ENCODE assay signal across 8 cellular contexts in the genomic region with DNA sequence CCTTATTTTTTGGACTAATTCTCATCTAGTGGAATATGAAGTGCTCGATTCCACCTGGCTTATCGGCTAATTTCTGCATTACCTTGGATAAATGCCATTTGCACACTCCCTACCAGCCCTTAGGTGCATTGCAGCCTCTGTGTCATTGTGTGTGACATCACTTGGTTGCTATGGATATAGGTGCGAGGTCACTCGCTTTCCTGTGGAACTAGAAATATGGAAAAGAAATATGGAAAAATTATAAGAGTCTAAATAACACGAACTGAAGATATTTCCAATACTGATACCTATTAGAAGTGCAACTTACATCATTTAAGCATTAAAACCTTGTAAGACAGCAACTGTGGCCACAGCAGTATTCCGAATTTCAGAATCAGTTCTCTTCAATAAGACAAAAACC. TPM values are rescaled to one million over a fixed set of nuclear protein-coding genes. Genes with fewer than 3 reads are reported as not detected.
A peak's percentile ranks its signal among the peaks of the same experiment; 100 is the strongest.
DNase-seq lines count a peak whose midpoint lies in the region; ATAC-seq, FAIRE-seq and TF ChIP-seq lines count a peak whose summit lies in the region.

No MANE protein-coding gene starts in this region.

- dilution Hi-C loops in endothelial cell of umbilical vein (cut with MboI; ENCODE audit: extremely low pct_ligation_motif_present, low sequenced_read_pairs): no loop called here

- intact Hi-C loops in heart left ventricle (cut with DNase I): loop anchor here in 3 of 10 donors (2.0 to 5.0 kb wide), 3 partner anchors 34 to 35 kb away; no protein-coding TSS in a partner anchor
- intact Hi-C loops in left ventricle myocardium superior (cut with micrococcal nuclease): no loop called here
- intact Hi-C loops in endothelial cell of umbilical vein (cut with micrococcal nuclease): no loop called here
- intact Hi-C loops in ovary (cut with DNase I): loop anchor here in 2 of 4 donors (5.0 to 10.0 kb wide), 3 partner anchors 35 to 58 kb away; no protein-coding TSS in a partner anchor

- peak overlapping the region; percentile 96 for H3K9ac ChIP-seq in endothelial cell of umbilical vein (replicated peaks; ENCODE audit: extremely low read depth, insufficient read depth, low read length)

- H3K4me2 ChIP-seq in endothelial cell of umbilical vein (ENCODE audit: insufficient read depth, low read length): peak overlapping the region; percentile 96

- no peak for DNase-seq in heart left ventricle
- no peak for DNase-seq in left ventricle myocardium superior
- peak; percentile 35 for DNase-seq in OCI-M1 (lab: John Stamatoyannopoulos, UW)
- DNase-seq in endothelial cell of umbilical vein (ENCODE audit: low read depth, low spot score): peak; percentile 59
- no peak for DNase-seq in ovary
- DNase-seq in AG08395 (ENCODE audit: low spot score): no peak
- DNase-seq in GM12892 (ENCODE audit: insufficient read length): no peak

- H4K20me1 ChIP-seq in endothelial cell of umbilical vein (replicated peaks; ENCODE audit: control insufficient read depth, extremely low read depth, insufficient read depth, low read length): peaks cover 28% of the 10 kb centered on the region

- H3K9me3 ChIP-seq in heart left ventricle (no peaks in the 10 kb centered on the region), endothelial cell of umbilical vein (replicated peaks; ENCODE audit: control insufficient read depth, insufficient read depth, low read length) (no peaks in the 10 kb centered on the region), ovary (no peaks in the 10 kb centered on the region)

- TF ChIP-seq EP300 in ovary (IDR thresholded peaks at IDR 0.05): no peak

- BruUV-seq in endothelial cell of umbilical vein (replicated peaks; lab: Mats Ljungman, UMichigan): no TSS peak

- FAIRE-seq in endothelial cell of umbilical vein (lab: Jason Lieb, UNC): peak; percentile 24
- no peak for FAIRE-seq in GM12892 (lab: Jason Lieb, UNC)

- H3K9me1 ChIP-seq in endothelial cell of umbilical vein (replicated peaks; ENCODE audit: control insufficient read depth, extremely low read depth, insufficient read depth, low read length): no peaks in the 10 kb centered on the region

- H3K4me3 ChIP-seq in heart left ventricle (peak overlapping the region in 11 of 12 donors; percentile 67 to 100 (median 98)), endothelial cell of umbilical vein (replicated peaks in 1 of 3; ENCODE audit: insufficient read depth in 1 of 3, low read depth in 1 of 3, low read length in 3 of 3) (peak overlapping the region; percentile 91 to 100 (median 100)), ovary (peak overlapping the region; percentile 99)

- POLR2A ChIA-PET in endothelial cell of umbilical vein (lab: Charles Lee): no interaction called here

- H2AFZ ChIP-seq in endothelial cell of umbilical vein (ENCODE audit: low read depth, low read length): no peak overlapping the region

- TF ChIP-seq CTCF in heart left ventricle (IDR thresholded peaks at IDR 0.05): no peak
- no peak for TF ChIP-seq CTCF in endothelial cell of umbilical vein (IDR thresholded peaks at IDR 0.05; ENCODE audit: extremely low read depth in 1 of 2, insufficient read depth in 1 of 2, low read depth in 1 of 2, low read length in 2 of 2)
- TF ChIP-seq CTCF in ovary (IDR thresholded peaks at IDR 0.05): no peak

- H3K4me1 ChIP-seq in heart left ventricle: peaks cover 12 to 69% (median 58%) of the 10 kb centered on the region in 12 donors
- peaks cover 27% of the 10 kb centered on the region for H3K4me1 ChIP-seq in endothelial cell of umbilical vein (ENCODE audit: control insufficient read depth, extremely low read depth, insufficient read depth, low read length)
- H3K4me1 ChIP-seq in ovary (ENCODE audit: insufficient read depth): peaks cover 12% of the 10 kb centered on the region

- ATAC-seq in heart left ventricle (no peak), left ventricle myocardium superior (no peak), HG02763 (IDR thresholded peaks at IDR 0.05; ENCODE audit: unreplicated experiment) (no peak)

- peak overlapping the region in 11 of 12 donors; percentile 11 to 100 (median 99) for H3K27ac ChIP-seq in heart left ventricle
- peak overlapping the region; percentile 92 for H3K27ac ChIP-seq in endothelial cell of umbilical vein (ENCODE audit: insufficient read depth, low read depth, low read length)
- H3K27ac ChIP-seq in ovary: no peak overlapping the region

- CTCF ChIA-PET in endothelial cell of umbilical vein (lab: Charles Lee): no interaction called here

- 25 to 32% (median 28%) methylated on average over 6 of the region's 6 CpGs for WGBS in heart left ventricle, 4 donors
- whole genome bisulfite sequencing in ovary, 3 donors: 26 to 31% (median 28%) methylated on average over 6 of the region's 6 CpGs

- H3K79me2 ChIP-seq in endothelial cell of umbilical vein (ENCODE audit: control insufficient read depth, insufficient read depth, low read length): peaks cover 69% of the 10 kb centered on the region

- H3K36me3 ChIP-seq in heart left ventricle (peaks cover 0 to 27% (median 11%) of the 10 kb centered on the region in 9 donors), endothelial cell of umbilical vein (ENCODE audit: control insufficient read depth in 2 of 2, extremely low read depth in 1 of 2, insufficient read depth in 2 of 2, low read length in 2 of 2) (peaks cover 0 to 5% of the 10 kb centered on the region in 2 experiments), ovary (no peaks in the 10 kb centered on the region)

- TF ChIP-seq POLR2A in heart left ventricle (IDR thresholded peaks at IDR 0.05): no peak
- no peak for TF ChIP-seq POLR2A in endothelial cell of umbilical vein (IDR thresholded peaks at IDR 0.05; ENCODE audit: low read depth, low read length)
- TF ChIP-seq POLR2A in ovary (IDR thresholded peaks at IDR 0.05): no peak
- TF ChIP-seq POLR2A in GM12892 (IDR thresholded peaks at IDR 0.05; ENCODE audit: low read depth, low read length): no peak

- H3K27me3 ChIP-seq in heart left ventricle: no peaks in the 10 kb centered on the region
- no peaks in the 10 kb centered on the region for H3K27me3 ChIP-seq in endothelial cell of umbilical vein (ENCODE audit: control insufficient read depth in 2 of 2, insufficient read depth in 2 of 2, low read length in 2 of 2)
- no peaks in the 10 kb centered on the region for H3K27me3 ChIP-seq in ovary

TF ChIP-seq in endothelial cell of umbilical vein, 7 proteins besides CTCF, POLR2A, EP300 and RAD21:
- TF ChIP-seq GATA2 (IDR thresholded peaks at IDR 0.05; ENCODE audit: insufficient read depth, insufficient read length, low read depth, low read length) (no peak), FOS (IDR thresholded peaks at IDR 0.05; ENCODE audit: borderline replicate concordance, insufficient read depth, low read length) (no peak), MYC (IDR thresholded peaks at IDR 0.05; ENCODE audit: low read depth, low read length) (no peak)
- TF ChIP-seq, protein P1, sequence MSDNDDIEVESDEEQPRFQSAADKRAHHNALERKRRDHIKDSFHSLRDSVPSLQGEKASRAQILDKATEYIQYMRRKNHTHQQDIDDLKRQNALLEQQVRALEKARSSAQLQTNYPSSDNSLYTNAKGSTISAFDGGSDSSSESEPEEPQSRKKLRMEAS (IDR thresholded peaks at IDR 0.05; ENCODE audit: insufficient read depth, insufficient read length): no peak
TF ChIP-seq in endothelial cell of umbilical vein: peak in this region for 0.

RNA-seq across cellular contexts. Expression of gene YWHAG, which starts 2.0 kb away (rescaled TPM):
- 100 to 1,000 TPM; 141 to 282 (median 196) TPM for total RNA-seq in heart left ventricle
- polyA plus RNA-seq in heart left ventricle: 100 to 1,000 TPM in 1 of 2 donors, 10 to 100 TPM in 1; 85.5 to 186 TPM
- 238 TPM for total RNA-seq in left ventricle myocardium superior
- total RNA-seq in endothelial cell of umbilical vein: 199 and 205 TPM in 2 replicates
- 41.3 and 55.6 TPM in 2 replicates for polyA plus RNA-seq in endothelial cell of umbilical vein
- 62.4 and 66.2 TPM in 2 replicates for polyA plus RNA-seq in endothelial cell of umbilical vein (2011; cell fraction: cytosol; rRNA removed)
- 38.7 and 46.1 TPM in 2 replicates for polyA plus RNA-seq in endothelial cell of umbilical vein (2011; cell fraction: nucleus; rRNA removed)
- 145 and 187 TPM in 2 replicates for polyA plus RNA-seq in endothelial cell of umbilical vein (2012)
- polyA minus RNA-seq in endothelial cell of umbilical vein: 94.8 and 112 TPM in 2 replicates
- polyA minus RNA-seq in endothelial cell of umbilical vein (2011; cell fraction: cytosol; rRNA and poly(A)+ RNA removed): 82.6 TPM
- polyA minus RNA-seq in endothelial cell of umbilical vein (2011; cell fraction: nucleus; rRNA and poly(A)+ RNA removed): 34.6 and 36.4 TPM in 2 replicates
- 100 to 1,000 TPM in 3 of 7 donors, 10 to 100 TPM in 4; 32.0 to 107 (median 99.2) TPM for total RNA-seq in ovary
- 100 to 1,000 TPM in 1 of 2 donors, 10 to 100 TPM in 1; 40.2 to 121 TPM for polyA plus RNA-seq in ovary
- polyA plus RNA-seq in GM12892 (2012; ENCODE audit: missing spikeins): 87.2 TPM

RNA-seq across cellular contexts. Expression of gene SSC4D, which starts 52.7 kb away (rescaled TPM):
- total RNA-seq in heart left ventricle: 1 to 10 TPM in 1 of 9 donors, under 1 TPM in 8; 0.23 to 1.2 (median 0.67) TPM
- 1 to 10 TPM; 1.1 to 1.6 TPM for polyA plus RNA-seq in heart left ventricle
- 0.55 TPM for total RNA-seq in left ventricle myocardium superior
- total RNA-seq in endothelial cell of umbilical vein: 0.39 and 0.46 TPM in 2 replicates
- 0.88 and 1.1 TPM in 2 replicates for polyA plus RNA-seq in endothelial cell of umbilical vein
- polyA plus RNA-seq in endothelial cell of umbilical vein (2011; cell fraction: cytosol; rRNA removed): 0.59 TPM in 2 replicates
- polyA plus RNA-seq in endothelial cell of umbilical vein (2011; cell fraction: nucleus; rRNA removed): 0.26 and 0.38 TPM in 2 replicates
- polyA plus RNA-seq in endothelial cell of umbilical vein (2012): 0.37 and 0.68 TPM in 2 replicates
- polyA minus RNA-seq in endothelial cell of umbilical vein: 0.30 and 0.53 TPM in 2 replicates
- 1.7 TPM for polyA minus RNA-seq in endothelial cell of umbilical vein (2011; cell fraction: cytosol; rRNA and poly(A)+ RNA removed)
- polyA minus RNA-seq in endothelial cell of umbilical vein (2011; cell fraction: nucleus; rRNA and poly(A)+ RNA removed): not detected in 2 replicates
- total RNA-seq in ovary: 1 to 10 TPM in 5 of 7 donors, under 1 TPM in 2; 0.48 to 2.6 (median 1.0) TPM
- polyA plus RNA-seq in ovary: 1 to 10 TPM in 1 of 2 donors, under 1 TPM in 1; 0.73 to 1.3 TPM
- 0.30 TPM for polyA plus RNA-seq in GM12892 (2012; ENCODE audit: missing spikeins)

RNA-seq across cellular contexts. Expression of gene HSPB1, which starts 54.4 kb away (rescaled TPM):
- 1,000 to 10,000 TPM in 8 of 9 donors, 100 to 1,000 TPM in 1; 822 to 5,278 (median 1,968) TPM for total RNA-seq in heart left ventricle
- 1,000 to 10,000 TPM; 2,695 to 3,131 TPM for polyA plus RNA-seq in heart left ventricle
- 2,442 TPM for total RNA-seq in left ventricle myocardium superior
- 1,711 and 1,748 TPM in 2 replicates for total RNA-seq in endothelial cell of umbilical vein
- polyA plus RNA-seq in endothelial cell of umbilical vein: 3,130 and 5,305 TPM in 2 replicates
- 1,445 and 1,938 TPM in 2 replicates for polyA plus RNA-seq in endothelial cell of umbilical vein (2011; cell fraction: cytosol; rRNA removed)
- 390 and 520 TPM in 2 replicates for polyA plus RNA-seq in endothelial cell of umbilical vein (2011; cell fraction: nucleus; rRNA removed)
- 685 and 1,218 TPM in 2 replicates for polyA plus RNA-seq in endothelial cell of umbilical vein (2012)
- 292 and 359 TPM in 2 replicates for polyA minus RNA-seq in endothelial cell of umbilical vein
- 138 TPM for polyA minus RNA-seq in endothelial cell of umbilical vein (2011; cell fraction: cytosol; rRNA and poly(A)+ RNA removed)
- 63.3 and 204 TPM in 2 replicates for polyA minus RNA-seq in endothelial cell of umbilical vein (2011; cell fraction: nucleus; rRNA and poly(A)+ RNA removed)
- total RNA-seq in ovary: 100 to 1,000 TPM; 138 to 913 (median 503) TPM
- polyA plus RNA-seq in ovary: 100 to 1,000 TPM in 1 of 2 donors, 1 to 10 TPM in 1; 5.7 to 326 TPM
- 36.7 TPM for polyA plus RNA-seq in GM12892 (2012; ENCODE audit: missing spikeins)

Comparison
In these comparisons a context has a peak if more than half of its experiments do, and no peak if none do; other contexts are left out.
1. DNase-seq: peak in OCI-M1 (single experiment) and endothelial cell of umbilical vein (single experiment); none in heart left ventricle (0 of 5), left ventricle myocardium superior (single experiment), ovary (0 of 5), AG08395 (single experiment) and GM12892 (single experiment).
2. H3K27ac ChIP-seq: peak in heart left ventricle (11 of 12) and endothelial cell of umbilical vein (single experiment); none in ovary (0 of 2).
3. Peak in every context shown above with its lines, with median percentiles within 50 percentile points of each other: H3K4me3 ChIP-seq.